ENCODE assay signal across 8 cellular contexts in the genomic region with DNA sequence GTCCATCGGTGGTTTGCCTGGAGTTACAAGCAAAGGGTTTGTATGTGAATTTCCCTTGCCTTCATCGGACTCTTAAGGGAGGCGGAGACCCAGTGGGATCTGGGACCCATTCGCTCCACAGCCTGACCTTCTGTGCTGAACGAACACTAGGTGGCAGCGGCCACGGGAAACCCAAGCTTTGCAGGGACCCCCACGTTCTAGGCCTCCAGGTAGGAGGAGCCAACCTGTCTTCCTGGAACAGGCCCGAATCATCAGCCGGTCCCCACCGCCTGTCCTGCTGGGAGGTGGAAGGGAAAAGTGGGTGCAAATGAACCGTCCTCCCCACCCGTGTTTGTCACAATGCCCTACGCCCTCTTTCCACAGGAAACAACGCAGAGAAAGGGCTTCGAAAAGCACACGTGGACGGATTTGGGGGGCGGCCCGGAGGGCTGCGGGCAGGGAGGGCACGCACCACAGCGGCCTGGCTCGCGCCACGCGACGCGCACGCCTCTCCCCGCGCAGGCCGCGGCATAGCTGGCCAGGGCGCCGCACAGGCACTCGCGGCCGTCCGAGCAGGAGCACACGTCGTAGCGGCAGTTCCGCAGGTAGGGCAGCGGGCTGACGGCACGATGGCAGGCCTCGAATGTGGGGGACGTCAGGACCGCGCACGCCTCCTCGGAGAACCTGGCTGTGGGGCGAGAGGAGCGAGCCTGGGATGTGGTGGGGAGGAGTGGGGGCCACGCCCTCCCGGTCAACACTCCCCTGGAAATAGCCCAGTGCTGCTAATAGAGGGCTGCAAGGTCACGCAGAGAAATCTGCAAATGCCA.
DNase-seq lines count a peak whose midpoint lies in the region; ATAC-seq and TF ChIP-seq lines count a peak whose summit lies in the region.

No MANE protein-coding gene starts in this region.

- H3K4me3 ChIP-seq in fibroblast of mammary gland (ENCODE audit: control insufficient read depth, low read depth, low read length) = no peak overlapping the region
- H3K4me3 ChIP-seq in lower leg skin (ENCODE audit: low read depth, poor library complexity, severe bottlenecking) = no peak overlapping the region
- no peak overlapping the region for H3K4me3 ChIP-seq in aorta (ENCODE audit: low read length in 2 of 2)

- peak; percentile 20 for DNase-seq in NCI-H146 (lab: John Stamatoyannopoulos, UW)
- no peak for DNase-seq in NCI-H146 treated with DMSO at 0.1 percent for 48 hours (lab: John Stamatoyannopoulos, UW; ENCODE audit: unreplicated experiment)
- DNase-seq in SW480 (ENCODE audit: low spot score) = peak; percentile 68
- no peak for DNase-seq in fibroblast of mammary gland (ENCODE audit: low read depth)
- DNase-seq in stimulated activated CD4-positive, alpha-beta T cell treated with anti-CD3 and anti-CD28 coated beads, Interleukin-4, amount 100 ng/mL, for 1 hour = peak; percentile 35
- no peak for DNase-seq in lower leg skin (ENCODE audit: low spot score in 2 of 2)
- no peak for DNase-seq in aorta

- peaks cover 1 to 9% of the 10 kb centered on the region in 2 donors for H3K4me1 ChIP-seq in aorta (ENCODE audit: control insufficient read depth in 1 of 2, insufficient read depth in 2 of 2, low read length in 2 of 2)

- H3K36me3 ChIP-seq in aorta (ENCODE audit: control insufficient read depth in 1 of 2, insufficient read depth in 2 of 2, low read length in 1 of 2) = no peaks in the 10 kb centered on the region

- H3K27ac ChIP-seq in aorta (ENCODE audit: low read depth in 1 of 2, low read length in 2 of 2) = no peak overlapping the region

- no peak for TF ChIP-seq POLR2A in lower leg skin (IDR thresholded peaks at IDR 0.05)

- peak; percentile 28 for TF ChIP-seq CTCF in fibroblast of mammary gland (conservative IDR thresholded peaks at IDR 0.05; ENCODE audit: control insufficient read depth, insufficient read depth, low read depth, low read length)
- TF ChIP-seq CTCF in lower leg skin (IDR thresholded peaks at IDR 0.05) = no peak

- 36 to 50% methylated on average over 40 to 57 of the region's 58 CpGs for WGBS in lower leg skin, 2 donors
- WGBS in aorta, 2 donors = 48 to 54% methylated on average over 54 to 58 of the region's 58 CpGs

- H3K9me3 ChIP-seq in aorta (ENCODE audit: control insufficient read depth, low read length) = no peaks in the 10 kb centered on the region

- ATAC-seq in aorta (ENCODE audit: low FRiP score) (no peak), HG02852 (IDR thresholded peaks at IDR 0.05; ENCODE audit: unreplicated experiment) (no peak)

- H3K27me3 ChIP-seq in aorta (ENCODE audit: control insufficient read depth in 1 of 2, insufficient read depth in 2 of 2, low read length in 1 of 2) = no peaks in the 10 kb centered on the region

- intact Hi-C loops in lower leg skin (cut with DNase I; ENCODE audit: low total_unique reads) = no loop called here
- intact Hi-C loops in aorta (cut with DNase I) = no loop called here

Comparison
In these comparisons a context has a peak if more than half of its experiments do, and no peak if none do; other contexts are left out.
1. DNase-seq: peak in NCI-H146 (single experiment), SW480 (single experiment) and stimulated activated CD4-positive, alpha-beta T cell treated with anti-CD3 and anti-CD28 coated beads, Interleukin-4, amount 100 ng/mL, for 1 hour (single experiment); none in NCI-H146 treated with DMSO at 0.1 percent for 48 hours (single experiment), fibroblast of mammary gland (single experiment), lower leg skin (0 of 2) and aorta (0 of 2).